ENCODE assay signal across 20 cellular contexts in genomic region chr12:26058308-26058707, GRCh38.
DNase-seq lines count a peak whose midpoint lies in the region; ATAC-seq, FAIRE-seq and TF ChIP-seq lines count a peak whose summit lies in the region.
"Had no signal": no experiment of that assay in that cellular context is flagged by ENCODE, and none has a peak within 500 bp of the region (broad histone marks: within the 10 kb centered on the region; RNA-seq: fewer than 3 reads in every experiment).

No MANE protein-coding gene starts in this region.

- H3K27ac Mint-ChIP-seq in activated T-helper 1 cell treated with anti-CD3 and anti-CD28 coated beads, Interleukin-12 subunit alpha, Interleukin-12 subunit beta, Interleukin-2, Interleukin-4 antibody, amounts not matched to agents 30 ng/mL and 10 ng/mL and 1 ng/mL, durations not matched to agents 14 hours and 24 hours and 36 hours = no peak overlapping the region
- H3K27ac Mint-ChIP-seq: activated CD4-positive, alpha-beta memory T cell treated with anti-CD3 and anti-CD28 coated beads, Interleukin-2, amount 10 ng/mL, durations not matched to agents 7 days and 5 days; activated T-helper 17 cell treated with anti-CD3 and anti-CD28 coated beads, Interleukin-2, amount 50 U/mL, for 72 hours; effector memory CD8-positive, alpha-beta T cell; naive B cell had no signal

- H3K36me3 Mint-ChIP-seq in activated T-helper 1 cell treated with anti-CD3 and anti-CD28 coated beads, Interleukin-12 subunit alpha, Interleukin-12 subunit beta, Interleukin-2, Interleukin-4 antibody, amounts not matched to agents 30 ng/mL and 10 ng/mL and 1 ng/mL, durations not matched to agents 14 hours and 24 hours and 36 hours (ENCODE audit: low read depth) = no peaks in the 10 kb centered on the region
- H3K36me3 Mint-ChIP-seq: naive B cell had no signal

- TF ChIP-seq POLR2A in GM12891 (IDR thresholded peaks at IDR 0.05; ENCODE audit: low read depth, low read length) = no peak

- intact Hi-C loops in activated T-helper 1 cell treated with anti-CD3 and anti-CD28 coated beads, Interleukin-12 subunit alpha, Interleukin-12 subunit beta, Interleukin-2, Interleukin-4 antibody, amounts not matched to agents 30 ng/mL and 10 ng/mL and 1 ng/mL, durations not matched to agents 14 hours and 24 hours and 36 hours (cut with micrococcal nuclease) = no loop called here

- no peaks in the 10 kb centered on the region for H3K4me1 Mint-ChIP-seq in activated T-helper 1 cell treated with anti-CD3 and anti-CD28 coated beads, Interleukin-12 subunit alpha, Interleukin-12 subunit beta, Interleukin-2, Interleukin-4 antibody, amounts not matched to agents 30 ng/mL and 10 ng/mL and 1 ng/mL, durations not matched to agents 14 hours and 24 hours and 36 hours (ENCODE audit: low read depth)
- H3K4me1 Mint-ChIP-seq: activated CD4-positive, alpha-beta memory T cell treated with anti-CD3 and anti-CD28 coated beads, Interleukin-2, amount 10 ng/mL, durations not matched to agents 7 days and 5 days; activated T-helper 17 cell treated with anti-CD3 and anti-CD28 coated beads, Interleukin-2, amount 50 U/mL, for 72 hours; naive B cell had no signal

- H3K9me3 Mint-ChIP-seq in activated T-helper 1 cell treated with anti-CD3 and anti-CD28 coated beads, Interleukin-12 subunit alpha, Interleukin-12 subunit beta, Interleukin-2, Interleukin-4 antibody, amounts not matched to agents 30 ng/mL and 10 ng/mL and 1 ng/mL, durations not matched to agents 14 hours and 24 hours and 36 hours = no peaks in the 10 kb centered on the region
- H3K9me3 Mint-ChIP-seq: activated CD4-positive, alpha-beta memory T cell treated with anti-CD3 and anti-CD28 coated beads, Interleukin-2, amount 10 ng/mL, durations not matched to agents 7 days and 5 days; activated T-helper 17 cell treated with anti-CD3 and anti-CD28 coated beads, Interleukin-2, amount 50 U/mL, for 72 hours; effector memory CD8-positive, alpha-beta T cell had no signal

- peak; percentile 17 for TF ChIP-seq CTCF in C4-2B (conservative IDR thresholded peaks at IDR 0.05)
- peak; percentile 17 for TF ChIP-seq CTCF in choroid plexus epithelial cell (conservative IDR thresholded peaks at IDR 0.05; ENCODE audit: low read depth, low read length)

- H3K4me3 ChIP-seq in choroid plexus epithelial cell (ENCODE audit: low read depth, low read length) = no peak overlapping the region
- H3K4me3 ChIP-seq: left ventricle myocardium inferior, prostate gland had no signal

- H3K27ac ChIP-seq in C4-2B = no peak overlapping the region
- H3K27ac ChIP-seq: left ventricle myocardium inferior, prostate gland had no signal

- FAIRE-seq in GM12891 (lab: Jason Lieb, UNC) = no peak
- FAIRE-seq: H1 had no signal

- peak; percentile 78 for ATAC-seq in GM19351 (IDR thresholded peaks at IDR 0.05; ENCODE audit: unreplicated experiment)
- ATAC-seq: activated T-helper 17 cell treated with anti-CD3 and anti-CD28 coated beads, Interleukin-2, amount 50 U/mL, for 72 hours; effector memory CD8-positive, alpha-beta T cell had no signal

- H3K4me3 Mint-ChIP-seq in activated T-helper 1 cell treated with anti-CD3 and anti-CD28 coated beads, Interleukin-12 subunit alpha, Interleukin-12 subunit beta, Interleukin-2, Interleukin-4 antibody, amounts not matched to agents 30 ng/mL and 10 ng/mL and 1 ng/mL, durations not matched to agents 14 hours and 24 hours and 36 hours = no peak overlapping the region
- H3K4me3 Mint-ChIP-seq: activated CD4-positive, alpha-beta memory T cell treated with anti-CD3 and anti-CD28 coated beads, Interleukin-2, amount 10 ng/mL, durations not matched to agents 7 days and 5 days; activated T-helper 17 cell treated with anti-CD3 and anti-CD28 coated beads, Interleukin-2, amount 50 U/mL, for 72 hours; effector memory CD8-positive, alpha-beta T cell; naive B cell had no signal

- DNase-seq in NCI-H226 (peak; percentile 45), choroid plexus epithelial cell (ENCODE audit: low read depth) (no peak), GM12891 (ENCODE audit: insufficient read length, low spot score) (no peak), Ammon's horn (ENCODE audit: low spot score) (no peak)
- DNase-seq in activated T-cell treated with anti-CD3 and anti-CD28 coated beads, Interleukin-2, amount 50 U/mL, for 48 hours = no peak
- DNase-seq in activated T-helper 1 cell treated with anti-CD3 and anti-CD28 coated beads, Interleukin-12 subunit alpha, Interleukin-12 subunit beta, Interleukin-2, Interleukin-4 antibody, amounts not matched to agents 30 ng/mL and 10 ng/mL and 1 ng/mL, durations not matched to agents 14 hours and 24 hours and 36 hours (ENCODE audit: low spot score) = no peak
- DNase-seq: activated CD4-positive, alpha-beta memory T cell treated with anti-CD3 and anti-CD28 coated beads, Interleukin-2, amount 10 ng/mL, durations not matched to agents 7 days and 5 days; caudate nucleus; DMS 273 treated with DMSO at 0.1 percent for 48 hours; effector memory CD8-positive, alpha-beta T cell; left ventricle myocardium inferior; naive B cell; NCI-H1092 treated with DMSO at 0.1 percent for 48 hours; NCI-H2171; NK-92 treated with Interleukin-12 subunit alpha and Interleukin-12 subunit beta, amount 100 ng/mL, for 24 hours had no signal

- H3K27me3 Mint-ChIP-seq in activated T-helper 1 cell treated with anti-CD3 and anti-CD28 coated beads, Interleukin-12 subunit alpha, Interleukin-12 subunit beta, Interleukin-2, Interleukin-4 antibody, amounts not matched to agents 30 ng/mL and 10 ng/mL and 1 ng/mL, durations not matched to agents 14 hours and 24 hours and 36 hours (ENCODE audit: insufficient read depth) = peaks cover 20% of the 10 kb centered on the region
- H3K27me3 Mint-ChIP-seq: naive B cell had no signal

TF ChIP-seq in GM12891, 5 proteins besides CTCF, POLR2A, EP300 and RAD21:
- TF ChIP-seq TAF1 (IDR thresholded peaks at IDR 0.05; ENCODE audit: low read depth, low read length) (no peak), POLR2AphosphoS5 (IDR thresholded peaks at IDR 0.05; ENCODE audit: low read depth, low read length) (no peak), PAX5 (IDR thresholded peaks at IDR 0.05; ENCODE audit: insufficient read depth, low read length, severe bottlenecking) (no peak), SPI1 (IDR thresholded peaks at IDR 0.05; ENCODE audit: low read depth, low read length) (no peak), POU2F2 (IDR thresholded peaks at IDR 0.05; ENCODE audit: low read depth, low read length) (no peak)
